ENCODE assay signal across 12 cellular contexts in genomic region chr6:130259557-130259956, GRCh38. TPM values are rescaled to one million over a fixed set of nuclear protein-coding genes. Genes with fewer than 3 reads are reported as not detected.
DNase-seq lines count a peak whose midpoint lies in the region; ATAC-seq and TF ChIP-seq lines count a peak whose summit lies in the region.
"Had no signal": no experiment of that assay in that cellular context is flagged by ENCODE, and none has a peak within 500 bp of the region (broad histone marks: within the 10 kb centered on the region; RNA-seq: fewer than 3 reads in every experiment).

No MANE protein-coding gene starts in this region.

- H3K27ac ChIP-seq in left lung (no peak overlapping the region), hepatocyte (no peak overlapping the region)
- H3K27ac ChIP-seq: VCaP had no signal

- no peaks in the 10 kb centered on the region for H3K27me3 Mint-ChIP-seq in activated naive CD4-positive, alpha-beta T cell treated with anti-CD3 and anti-CD28 coated beads, Interleukin-2, amount 10 ng/mL, durations not matched to agents 7 days and 5 days

- no peak overlapping the region for H2AFZ ChIP-seq in hepatocyte

- H3K9me3 ChIP-seq in left lung = peaks cover 0 to 7% of the 10 kb centered on the region in 2 donors
- H3K9me3 ChIP-seq in hepatocyte (ENCODE audit: low read depth) = no peaks in the 10 kb centered on the region

- H3K36me3 ChIP-seq in left lung (no peaks in the 10 kb centered on the region), hepatocyte (replicated peaks; ENCODE audit: insufficient read depth, low read depth) (no peaks in the 10 kb centered on the region)

- H3K27me3 ChIP-seq in left lung (no peaks in the 10 kb centered on the region), hepatocyte (no peaks in the 10 kb centered on the region)

- intact Hi-C loops in left lung (cut with DNase I) = no loop called here

- TF ChIP-seq CTCF in left lung (IDR thresholded peaks at IDR 0.05) (no peak), hepatocyte (IDR thresholded peaks at IDR 0.05; ENCODE audit: poor library complexity) (no peak)

- peak; percentile 14 for ATAC-seq in HG02642 (IDR thresholded peaks at IDR 0.05; ENCODE audit: poor library complexity, unreplicated experiment)
- peak; percentile 18 for ATAC-seq in HG03469 (IDR thresholded peaks at IDR 0.05; ENCODE audit: unreplicated experiment)
- peak; percentile 15 for ATAC-seq in stimulated activated effector memory CD8-positive, alpha-beta T cell treated with anti-CD3 and anti-CD28 coated beads, Interleukin-12 subunit alpha, Interleukin-12 subunit beta, amount 100 ng/mL, for 72 hours
- ATAC-seq in left lung = no peak
- ATAC-seq: left colon had no signal

- H3K4me3 ChIP-seq in left lung (no peak overlapping the region), hepatocyte (no peak overlapping the region)

- H3K27ac Mint-ChIP-seq in activated naive CD4-positive, alpha-beta T cell treated with anti-CD3 and anti-CD28 coated beads, Interleukin-2, amount 10 ng/mL, durations not matched to agents 7 days and 5 days = peak overlapping the region; percentile 9
- H3K27ac Mint-ChIP-seq in stimulated activated effector memory CD8-positive, alpha-beta T cell treated with anti-CD3 and anti-CD28 coated beads, Interleukin-12 subunit alpha, Interleukin-12 subunit beta, amount 100 ng/mL, for 72 hours = peak overlapping the region; percentile 92

- H3K79me2 ChIP-seq in hepatocyte = no peaks in the 10 kb centered on the region

- 93% methylated on average over 2 of the region's 2 CpGs for WGBS in hepatocyte (ENCODE audit: low lambda C conversion rate, missing lambda C conversion rate)

- no peak for DNase-seq in activated naive CD4-positive, alpha-beta T cell treated with anti-CD3 and anti-CD28 coated beads, Interleukin-2, amount 10 ng/mL, durations not matched to agents 7 days and 5 days
- DNase-seq in activated naive CD4-positive, alpha-beta T cell (lab: John Stamatoyannopoulos, UW) = no peak
- no peak for DNase-seq in stimulated activated effector memory CD8-positive, alpha-beta T cell treated with anti-CD3 and anti-CD28 coated beads, Interleukin-12 subunit alpha, Interleukin-12 subunit beta, amount 100 ng/mL, for 72 hours (ENCODE audit: low spot score in 2 of 2)
- no peak for DNase-seq in stimulated activated CD4-positive, alpha-beta T cell treated with anti-CD3 and anti-CD28 coated beads, Interleukin-2, amount 100 ng/mL, for 24 hours
- DNase-seq in left lung (no peak), hepatocyte (ENCODE audit: low spot score) (no peak)
- DNase-seq: aorta, left colon had no signal

- no peaks in the 10 kb centered on the region for H4K20me1 ChIP-seq in hepatocyte (ENCODE audit: insufficient read depth, poor library complexity, severe bottlenecking)

- peaks cover 27% of the 10 kb centered on the region for H3K4me1 Mint-ChIP-seq in activated naive CD4-positive, alpha-beta T cell treated with anti-CD3 and anti-CD28 coated beads, Interleukin-2, amount 10 ng/mL, durations not matched to agents 7 days and 5 days
- peaks cover 52% of the 10 kb centered on the region for H3K4me1 Mint-ChIP-seq in stimulated activated effector memory CD8-positive, alpha-beta T cell treated with anti-CD3 and anti-CD28 coated beads, Interleukin-12 subunit alpha, Interleukin-12 subunit beta, amount 100 ng/mL, for 72 hours

- no peaks in the 10 kb centered on the region for H3K4me1 ChIP-seq in left lung
- H3K4me1 ChIP-seq in hepatocyte (ENCODE audit: insufficient read depth) = no peaks in the 10 kb centered on the region

- CTCF ChIA-PET in activated naive CD4-positive, alpha-beta T cell treated with anti-CD3 and anti-CD28 coated beads, Interleukin-2, amount 10 ng/mL, durations not matched to agents 7 days and 5 days (lab: Charles Lee) = no interaction called here

- peaks cover 33% of the 10 kb centered on the region for H3K9me3 Mint-ChIP-seq in activated naive CD4-positive, alpha-beta T cell treated with anti-CD3 and anti-CD28 coated beads, Interleukin-2, amount 10 ng/mL, durations not matched to agents 7 days and 5 days
- peaks cover 3% of the 10 kb centered on the region for H3K9me3 Mint-ChIP-seq in stimulated activated effector memory CD8-positive, alpha-beta T cell treated with anti-CD3 and anti-CD28 coated beads, Interleukin-12 subunit alpha, Interleukin-12 subunit beta, amount 100 ng/mL, for 72 hours

- no peak overlapping the region for H3K4me3 Mint-ChIP-seq in activated naive CD4-positive, alpha-beta T cell treated with anti-CD3 and anti-CD28 coated beads, Interleukin-2, amount 10 ng/mL, durations not matched to agents 7 days and 5 days
- peak overlapping the region; percentile 86 for H3K4me3 Mint-ChIP-seq in stimulated activated effector memory CD8-positive, alpha-beta T cell treated with anti-CD3 and anti-CD28 coated beads, Interleukin-12 subunit alpha, Interleukin-12 subunit beta, amount 100 ng/mL, for 72 hours

- peaks cover 22% of the 10 kb centered on the region for H3K36me3 Mint-ChIP-seq in activated naive CD4-positive, alpha-beta T cell treated with anti-CD3 and anti-CD28 coated beads, Interleukin-2, amount 10 ng/mL, durations not matched to agents 7 days and 5 days
- peaks cover 19% of the 10 kb centered on the region for H3K36me3 Mint-ChIP-seq in stimulated activated effector memory CD8-positive, alpha-beta T cell treated with anti-CD3 and anti-CD28 coated beads, Interleukin-12 subunit alpha, Interleukin-12 subunit beta, amount 100 ng/mL, for 72 hours

- H3K4me2 ChIP-seq in hepatocyte = no peak overlapping the region

- H3K9me2 ChIP-seq in hepatocyte (replicated peaks; ENCODE audit: insufficient read depth) = no peaks in the 10 kb centered on the region

RNA-seq across cellular contexts. Expression of gene SAMD3, which starts 36.8 kb away (rescaled TPM):
- 1 to 10 TPM; 2.7 TPM for total RNA-seq in left lung
- 0.28 and 2.2 TPM in 2 replicates for total RNA-seq in hepatocyte
- polyA plus RNA-seq in hepatocyte = 0.13 and 0.81 TPM in 2 replicates
- total RNA-seq: epithelial cell of proximal tubule had no signal
- polyA plus RNA-seq: aorta had no signal
